8 cellular contexts compared by ENCODE assay signal in the genomic region with DNA sequence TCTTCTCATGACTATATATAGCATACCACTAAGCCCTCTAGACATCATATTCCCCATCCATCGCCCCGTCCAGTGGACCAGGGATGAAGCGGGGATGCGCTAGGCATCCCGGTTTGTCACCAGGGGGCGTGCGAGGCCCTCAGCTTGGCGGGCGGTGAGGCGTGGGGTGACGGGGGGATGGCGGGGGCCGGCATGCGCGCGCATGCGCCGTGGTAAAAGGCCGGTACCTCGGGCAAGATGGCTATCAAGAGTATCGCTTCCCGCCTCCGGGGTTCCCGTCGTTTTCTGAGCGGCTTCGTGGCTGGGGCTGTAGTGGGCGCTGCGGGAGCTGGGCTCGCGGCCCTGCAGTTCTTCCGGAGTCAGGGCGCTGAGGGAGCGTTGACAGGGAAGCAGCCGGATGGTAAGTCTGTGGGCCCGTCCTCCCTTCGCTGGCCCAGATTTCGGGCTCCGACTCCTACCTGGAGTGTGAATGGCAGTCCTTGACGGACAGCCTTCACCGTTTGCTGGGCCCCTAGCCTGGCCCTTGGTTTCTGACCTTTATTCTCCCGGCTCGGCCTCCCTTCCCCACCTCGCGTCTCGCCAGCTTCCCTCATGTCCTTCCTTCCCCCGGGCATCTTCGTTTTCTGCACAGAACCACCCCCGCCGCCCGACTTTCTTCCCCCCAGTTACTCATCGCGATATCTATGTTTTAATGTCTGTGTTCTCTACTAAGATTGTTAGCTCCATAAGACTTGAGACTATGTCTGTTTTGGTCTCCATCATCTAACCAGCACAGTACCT. TPM values are rescaled to one million over a fixed set of nuclear protein-coding genes. Genes with fewer than 3 reads are reported as not detected.
DNase-seq lines count a peak whose midpoint lies in the region; ATAC-seq, FAIRE-seq and TF ChIP-seq lines count a peak whose summit lies in the region.

A gene with protein sequence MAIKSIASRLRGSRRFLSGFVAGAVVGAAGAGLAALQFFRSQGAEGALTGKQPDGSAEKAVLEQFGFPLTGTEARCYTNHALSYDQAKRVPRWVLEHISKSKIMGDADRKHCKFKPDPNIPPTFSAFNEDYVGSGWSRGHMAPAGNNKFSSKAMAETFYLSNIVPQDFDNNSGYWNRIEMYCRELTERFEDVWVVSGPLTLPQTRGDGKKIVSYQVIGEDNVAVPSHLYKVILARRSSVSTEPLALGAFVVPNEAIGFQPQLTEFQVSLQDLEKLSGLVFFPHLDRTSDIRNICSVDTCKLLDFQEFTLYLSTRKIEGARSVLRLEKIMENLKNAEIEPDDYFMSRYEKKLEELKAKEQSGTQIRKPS (plus strand): TSS at position 210 of the 780 bp plus-strand sequence. CDS start 28 bp downstream, at position 238.

- H3K79me1 ChIP-seq in H9 (ENCODE audit: insufficient read depth, low read depth, low read length, poor library complexity, severe bottlenecking) = no peaks in the 10 kb centered on the region

- peak within 1 kb of the TSS; percentile 1 for H3K27ac ChIP-seq in H9 (ENCODE audit: insufficient read length, low read depth, low read length)

- no peak within 1 kb of the TSS for H2BK5ac ChIP-seq in H9 (ENCODE audit: insufficient read length, low read length)

- H3K9me3 ChIP-seq in H9 (ENCODE audit: control insufficient read depth, low read depth, low read length) = no peaks in the 10 kb centered on the region
- no peaks in the 10 kb centered on the region for H3K9me3 ChIP-seq in MG63

- DNase-seq in H9 (peak; percentile 96), MG63 (peak; percentile 87), SHP77 (lab: John Stamatoyannopoulos, UW) (peak; percentile 86 to 88), fibroblast of the conjunctiva (ENCODE audit: low read depth) (peak; percentile 91), nephron progenitor cell (peak; percentile 99)
- DNase-seq in activated effector memory CD4-positive, alpha-beta T cell treated with Interleukin-2 at 50 U/mL for 16 hours = peak; percentile 92
- peak; percentile 89 to 92 for DNase-seq in stimulated activated naive CD8-positive, alpha-beta T cell treated with anti-CD3 and anti-CD28 coated beads, Interleukin-15, amount 100 ng/mL, for 72 hours

- H3K4me3 Mint-ChIP-seq in H9 (peak within 1 kb of the TSS; percentile 95 to 96), nephron progenitor cell (peak within 1 kb of the TSS; percentile 93)
- peak within 1 kb of the TSS; percentile 91 to 95 for H3K4me3 Mint-ChIP-seq in stimulated activated naive CD8-positive, alpha-beta T cell treated with anti-CD3 and anti-CD28 coated beads, Interleukin-15, amount 100 ng/mL, for 72 hours

- no peak within 1 kb of the TSS for H2AK5ac ChIP-seq in H9 (ENCODE audit: insufficient read length, low read length)

- no peak within 1 kb of the TSS for H3K56ac ChIP-seq in H9 (ENCODE audit: insufficient read length, low read depth, low read length)

- H3K4ac ChIP-seq in H9 (ENCODE audit: low read depth, low read length) = no peak within 1 kb of the TSS

- peak within 1 kb of the TSS; percentile 75 for H3K4me3 ChIP-seq in MG63

- no peak within 1 kb of the TSS for H3K23ac ChIP-seq in H9 (ENCODE audit: insufficient read length, low read depth, low read length)

- peak within 1 kb of the TSS; percentile 83 for H3K18ac ChIP-seq in H9 (ENCODE audit: insufficient read length, low read depth, low read length)

- H3K4me1 Mint-ChIP-seq in H9 = peaks cover 7% of the 10 kb centered on the region in 2 experiments
- H3K4me1 Mint-ChIP-seq in nephron progenitor cell = peaks cover 9% of the 10 kb centered on the region
- peaks cover 25% of the 10 kb centered on the region for H3K4me1 Mint-ChIP-seq in stimulated activated naive CD8-positive, alpha-beta T cell treated with anti-CD3 and anti-CD28 coated beads, Interleukin-15, amount 100 ng/mL, for 72 hours

- no peaks in the 10 kb centered on the region for H3K79me2 ChIP-seq in H9 (ENCODE audit: insufficient read depth, low read length)

- ATAC-seq in stimulated activated naive CD8-positive, alpha-beta T cell treated with anti-CD3 and anti-CD28 coated beads, Interleukin-15, amount 100 ng/mL, for 72 hours = peak; percentile 93

- H3K9me3 Mint-ChIP-seq in H9 (no peaks in the 10 kb centered on the region), nephron progenitor cell (no peaks in the 10 kb centered on the region)
- H3K9me3 Mint-ChIP-seq in stimulated activated naive CD8-positive, alpha-beta T cell treated with anti-CD3 and anti-CD28 coated beads, Interleukin-15, amount 100 ng/mL, for 72 hours = no peaks in the 10 kb centered on the region

- H4K20me1 ChIP-seq in H9 (ENCODE audit: control insufficient read depth, insufficient read depth, insufficient read length) = no peaks in the 10 kb centered on the region

- peak within 1 kb of the TSS; percentile 68 for H3K9ac ChIP-seq in H9 (ENCODE audit: extremely low read depth, insufficient read length, low read length)

- no CpG with 5 or more reads among the region's 53 CpGs for WGBS in H9 (ENCODE audit: extremely low coverage, insufficient read length, low lambda C conversion rate)

- H3K27me3 ChIP-seq in H9 (ENCODE audit: insufficient read depth, low read length) = no peaks in the 10 kb centered on the region
- H3K27me3 ChIP-seq in MG63 = no peaks in the 10 kb centered on the region

- H2BK20ac ChIP-seq in H9 (ENCODE audit: low read depth, low read length, poor library complexity, severe bottlenecking) = no peak within 1 kb of the TSS

- FAIRE-seq in G401.6 (lab: Jason Lieb, UNC) = peak; percentile 60

- peaks cover 5% of the 10 kb centered on the region; the same call in 1 of the 2 replicates for H3K36me3 ChIP-seq in MG63

- no peaks in the 10 kb centered on the region for H3K4me1 ChIP-seq in H9 (ENCODE audit: insufficient read depth, low read length)

- TF ChIP-seq CTCF in H9 (conservative IDR thresholded peaks at IDR 0.05) (peak; percentile 87), nephron progenitor cell (IDR thresholded peaks at IDR 0.05) (peak; percentile 89)

- H4K8ac ChIP-seq in H9 (replicated peaks; ENCODE audit: insufficient read length, low read depth, low read length) = no peak within 1 kb of the TSS

- peak within 1 kb of the TSS; percentile 7 to 95 (median 94) for H3K27ac Mint-ChIP-seq in H9
- H3K27ac Mint-ChIP-seq in nephron progenitor cell = peak within 1 kb of the TSS; percentile 23
- H3K27ac Mint-ChIP-seq in stimulated activated naive CD8-positive, alpha-beta T cell treated with anti-CD3 and anti-CD28 coated beads, Interleukin-15, amount 100 ng/mL, for 72 hours = peak within 1 kb of the TSS; percentile 92 to 98

- H3K4me2 ChIP-seq in H9 (ENCODE audit: insufficient read depth, insufficient read length, low read length) = peak within 1 kb of the TSS; percentile 72

- H3K23me2 ChIP-seq in H9 (ENCODE audit: insufficient read length, low read depth, low read length, poor library complexity, severe bottlenecking) = peaks cover 4% of the 10 kb centered on the region

- no peaks in the 10 kb centered on the region for H3K27me3 Mint-ChIP-seq in H9 (ENCODE audit: low read depth)
- H3K27me3 Mint-ChIP-seq in nephron progenitor cell (ENCODE audit: low read depth, poor library complexity) = peaks cover 5% of the 10 kb centered on the region
- no peaks in the 10 kb centered on the region for H3K27me3 Mint-ChIP-seq in stimulated activated naive CD8-positive, alpha-beta T cell treated with anti-CD3 and anti-CD28 coated beads, Interleukin-15, amount 100 ng/mL, for 72 hours

- H2BK15ac ChIP-seq in H9 (ENCODE audit: low read depth, low read length) = no peak within 1 kb of the TSS

- H4K5ac ChIP-seq in H9 (ENCODE audit: insufficient read length, low read depth, low read length) = no peak within 1 kb of the TSS

- H3T11ph ChIP-seq in H9 (ENCODE audit: low read length) = no peak within 1 kb of the TSS

- H3K14ac ChIP-seq in H9 (ENCODE audit: insufficient read depth, low read length) = peak within 1 kb of the TSS; percentile 95

- H3K36me3 Mint-ChIP-seq in H9 (ENCODE audit: insufficient read depth in 1 of 3, low read depth in 3 of 3) = peaks cover 6 to 22% (median 9%) of the 10 kb centered on the region in 3 experiments; a peak in 5 of 7 replicates
- H3K36me3 Mint-ChIP-seq in nephron progenitor cell (ENCODE audit: low read depth) = peaks cover 10% of the 10 kb centered on the region

- no peak within 1 kb of the TSS for H2BK12ac ChIP-seq in H9 (ENCODE audit: insufficient read length, low read depth, low read length)

- H4K91ac ChIP-seq in H9 (ENCODE audit: insufficient read length, low read depth, low read length) = no peak within 1 kb of the TSS

- H2AFZ ChIP-seq in H9 (ENCODE audit: low read length) = no peak within 1 kb of the TSS

- H2BK120ac ChIP-seq in H9 (ENCODE audit: low read depth, low read length, poor library complexity, severe bottlenecking) = no peak within 1 kb of the TSS

RNA-seq across cellular contexts. Expression of the gene that starts here (rescaled TPM):
- total RNA-seq in H9 (2021) = 14.1 and 15.0 TPM in 2 replicates
- total RNA-seq in MG63 (2014; rRNA removed; shearing (Covaris generic); ENCODE audit: low replicate concordance) = 4.7 and 5.0 TPM in 2 replicates

Comparison
In these comparisons a context has a peak if more than half of its experiments do, and no peak if none do; other contexts are left out.
1. Peak in every context shown above with its lines: DNase-seq, ATAC-seq, H3K4me3 ChIP-seq and H3K27ac ChIP-seq.
2. H3K27ac Mint-ChIP-seq: peak in every context shown above with its lines; median percentile 95 in stimulated activated naive CD8-positive, alpha-beta T cell treated with anti-CD3 and anti-CD28 coated beads, Interleukin-15, amount 100 ng/mL, for 72 hours; 94 in H9; 23 in nephron progenitor cell.